Comparison of ENCODE assay signal across 8 cellular contexts in genomic region chr1:20507564-20508410, GRCh38. TPM values are rescaled to one million over a fixed set of nuclear protein-coding genes. Genes with fewer than 3 reads are reported as not detected.
DNase-seq lines count a peak whose midpoint lies in the region; ATAC-seq, FAIRE-seq and TF ChIP-seq lines count a peak whose summit lies in the region.

MUL1 (minus strand) TSS chr1:20508151; CDS start chr1:20508024, 127 bp downstream.

- no peaks in the 10 kb centered on the region for H4K20me1 ChIP-seq in PC-9 (ENCODE audit: insufficient read depth)

- intact Hi-C loops in PC-9 (cut with micrococcal nuclease; ENCODE audit: unreplicated experiment): no loop called here

- peak within 1 kb of the TSS; percentile 61 for H3K27ac ChIP-seq in PC-9

- peaks cover 20% of the 10 kb centered on the region for H3K4me1 ChIP-seq in PC-9 (replicated peaks; ENCODE audit: insufficient read depth)

- in situ Hi-C loops in KBM-7 (cut with MboI; ENCODE audit: low pct_unique_long_range_greater_than_20kb, low sequenced_read_pairs): no loop called here

- no peaks in the 10 kb centered on the region for H3K27me3 ChIP-seq in PC-9 (ENCODE audit: insufficient read depth, low read depth)

- CTCF ChIA-PET in PC-9 (lab: Charles Lee): no interaction called here

- peak within 1 kb of the TSS; percentile 90 for H2AFZ ChIP-seq in PC-9

- H3K4me3 ChIP-seq in PC-9 (peak within 1 kb of the TSS; percentile 94), epithelial cell of proximal tubule (ENCODE audit: low read depth, low read length) (peak within 1 kb of the TSS; percentile 69)

- H3K9me2 ChIP-seq in PC-9 (ENCODE audit: insufficient read depth): no peaks in the 10 kb centered on the region; the same call in 1 of the 2 replicates

- no peaks in the 10 kb centered on the region for H3K36me3 ChIP-seq in PC-9 (ENCODE audit: low read depth)

- DNase-seq in D721Med (ENCODE audit: insufficient read length, low spot score): peak; percentile 77
- peak; percentile 89 for DNase-seq in KBM-7
- peak; percentile 81 to 91 for DNase-seq in PC-9
- DNase-seq in activated T-cell treated with anti-CD3 and anti-CD28 coated beads, Interleukin-2, amount 50 U/mL, for 1 hour: peak; percentile 92
- DNase-seq in epithelial cell of proximal tubule (ENCODE audit: low read depth): no peak
- peak; percentile 95 for DNase-seq in mucosa of gallbladder (ENCODE audit: low spot score)
- peak; percentile 95 for DNase-seq in stimulated activated CD8-positive, alpha-beta memory T cell treated with anti-CD3 and anti-CD28 coated beads, Interleukin-4, amount 100 ng/mL, for 24 hours (ENCODE audit: low read depth)

- ATAC-seq in GM21576 (IDR thresholded peaks at IDR 0.05; ENCODE audit: unreplicated experiment): peak; percentile 91

- POLR2A ChIA-PET in PC-9 (lab: Charles Lee; ENCODE audit: unreplicated experiment): interaction anchor here (0.8 kb wide), 1 partner anchor 126 kb away, joined by 6 read pairs; no protein-coding TSS in a partner anchor

- TF ChIP-seq CTCF in D721Med (IDR thresholded peaks at IDR 0.05; ENCODE audit: insufficient read depth, missing control alignments) (no peak), PC-9 (conservative IDR thresholded peaks at IDR 0.05) (no peak), epithelial cell of proximal tubule (conservative IDR thresholded peaks at IDR 0.05; ENCODE audit: low read depth, low read length) (no peak)

- H3K79me2 ChIP-seq in PC-9 (ENCODE audit: low read depth): peaks cover 40% of the 10 kb centered on the region

- peak within 1 kb of the TSS; percentile 85 for H3K4me2 ChIP-seq in PC-9

- peaks cover 18% of the 10 kb centered on the region; the same call in 1 of the 2 replicates for H3F3A ChIP-seq in PC-9 (ENCODE audit: insufficient read depth, low read depth)

- TSS peak; percentile 73 for BruUV-seq in PC-9 (replicated peaks; lab: Mats Ljungman, UMichigan)

- H3K9me3 ChIP-seq in PC-9 (ENCODE audit: insufficient read depth, low read depth): no peaks in the 10 kb centered on the region

- FAIRE-seq in D721Med (lab: Jason Lieb, UNC): no peak

RNA-seq across cellular contexts. Expression of gene MUL1, which starts in this region (rescaled TPM):
- 21.9 and 22.8 TPM in 2 replicates for total RNA-seq in PC-9 (2021)
- 24.6 and 30.4 TPM in 2 replicates for total RNA-seq in epithelial cell of proximal tubule
- 36.6 TPM for total RNA-seq in mucosa of gallbladder
